ENCODE assay signal across 8 cellular contexts in genomic region chr3:58167431-58168351, GRCh38. TPM values are rescaled to one million over a fixed set of nuclear protein-coding genes. Genes with fewer than 3 reads are reported as not detected.
A peak's percentile ranks its signal among the peaks of the same experiment; 100 is the strongest.
DNase-seq lines count a peak whose midpoint lies in the region; ATAC-seq, FAIRE-seq and TF ChIP-seq lines count a peak whose summit lies in the region.

No MANE protein-coding gene starts in this region.

- no peak overlapping the region for H3K4me3 Mint-ChIP-seq in activated naive CD4-positive, alpha-beta T cell treated with anti-CD3 and anti-CD28 coated beads, Interleukin-2, amount 10 ng/mL, durations not matched to agents 7 days and 5 days

- H3K27ac ChIP-seq in psoas muscle, result no peak overlapping the region

- ATAC-seq in HG02588 (IDR thresholded peaks at IDR 0.05; ENCODE audit: unreplicated experiment) (peak; percentile 57), psoas muscle (peak in 3 of 4 donors; percentile 53 to 73 (median 70)), GM21786 (IDR thresholded peaks at IDR 0.05; ENCODE audit: unreplicated experiment) (no peak), GM18858 (IDR thresholded peaks at IDR 0.05; ENCODE audit: unreplicated experiment) (no peak)

- peak; percentile 55 for TF ChIP-seq CTCF in psoas muscle (IDR thresholded peaks at IDR 0.05)

- H3K27me3 ChIP-seq in psoas muscle (ENCODE audit: insufficient read depth in 3 of 3, low read length in 2 of 3), result no peaks in the 10 kb centered on the region

- no peaks in the 10 kb centered on the region for H3K9me3 Mint-ChIP-seq in activated naive CD4-positive, alpha-beta T cell treated with anti-CD3 and anti-CD28 coated beads, Interleukin-2, amount 10 ng/mL, durations not matched to agents 7 days and 5 days

- no peaks in the 10 kb centered on the region for H3K36me3 Mint-ChIP-seq in activated naive CD4-positive, alpha-beta T cell treated with anti-CD3 and anti-CD28 coated beads, Interleukin-2, amount 10 ng/mL, durations not matched to agents 7 days and 5 days

- H3K36me3 ChIP-seq in psoas muscle (ENCODE audit: insufficient read depth in 1 of 2, low read depth in 1 of 2), result peaks cover 0 to 9% of the 10 kb centered on the region in 2 donors

- FAIRE-seq in G401.6 (lab: Jason Lieb, UNC), result peak; percentile 75

- H3K9me3 ChIP-seq in psoas muscle, result no peaks in the 10 kb centered on the region

- no peaks in the 10 kb centered on the region for H3K4me1 ChIP-seq in psoas muscle

- no peaks in the 10 kb centered on the region for H3K4me1 Mint-ChIP-seq in activated naive CD4-positive, alpha-beta T cell treated with anti-CD3 and anti-CD28 coated beads, Interleukin-2, amount 10 ng/mL, durations not matched to agents 7 days and 5 days

- H3K4me3 ChIP-seq in psoas muscle, result no peak overlapping the region

- CTCF ChIA-PET in activated naive CD4-positive, alpha-beta T cell treated with anti-CD3 and anti-CD28 coated beads, Interleukin-2, amount 10 ng/mL, durations not matched to agents 7 days and 5 days (lab: Charles Lee), result interaction anchor here (0.5 to 5.9 kb wide), 20 partner anchors 10 to 217 kb away, joined by 3 to 50 read pairs (median 4); partner anchors contain the start of gene FLNB

- peak; percentile 69 for DNase-seq in RPMI7951 (ENCODE audit: low read depth)
- DNase-seq in activated naive CD4-positive, alpha-beta T cell treated with anti-CD3 and anti-CD28 coated beads, Interleukin-2, amount 10 ng/mL, durations not matched to agents 7 days and 5 days, result peak; percentile 76
- DNase-seq in head of caudate nucleus, result peak; percentile 20 to 89 (median 74)
- peak; percentile 53 to 68 for DNase-seq in psoas muscle

- intact Hi-C loops in head of caudate nucleus (cut with DNase I) (no loop called here), psoas muscle (cut with DNase I) (no loop called here)

- H3K27ac Mint-ChIP-seq in activated naive CD4-positive, alpha-beta T cell treated with anti-CD3 and anti-CD28 coated beads, Interleukin-2, amount 10 ng/mL, durations not matched to agents 7 days and 5 days, result no peak overlapping the region

- no peaks in the 10 kb centered on the region for H3K27me3 Mint-ChIP-seq in activated naive CD4-positive, alpha-beta T cell treated with anti-CD3 and anti-CD28 coated beads, Interleukin-2, amount 10 ng/mL, durations not matched to agents 7 days and 5 days

- WGBS in psoas muscle, 3 donors, result 82 to 88% (median 88%) methylated on average over 16 of the region's 16 CpGs

RNA-seq across cellular contexts. Expression of gene DNASE1L3, which starts 43.1 kb away (rescaled TPM):
- not detected in 2 replicates for total RNA-seq in RPMI7951 (2014; rRNA removed; shearing (Covaris generic))
- total RNA-seq in psoas muscle, result 1 to 10 TPM in 2 of 4 donors, under 1 TPM in 2; 0.57 to 1.4 (median 1.1) TPM
- polyA plus RNA-seq in psoas muscle, result under 1 TPM; 0.18 to 0.73 (median 0.32) TPM

Comparison
In these comparisons a context has a peak if more than half of its experiments do, and no peak if none do; other contexts are left out.
1. ATAC-seq: peak in HG02588 (single experiment) and psoas muscle (3 of 4); none in GM21786 (single experiment) and GM18858 (single experiment).
2. Peak in every context shown above with its lines, with median percentiles within 50 percentile points of each other: DNase-seq.